In genomic region chr14:102333795-102334415, GRCh38 we compare ENCODE assay signal across 25 cellular contexts.
"Had no signal": no experiment of that assay in that cellular context is flagged by ENCODE, and none has a peak within 500 bp of the region (broad histone marks: within the 10 kb centered on the region; RNA-seq: fewer than 3 reads in every experiment).

No MANE protein-coding gene starts in this region.

- H3K4me3 Mint-ChIP-seq: activated CD4-positive, alpha-beta memory T cell treated with anti-CD3 and anti-CD28 coated beads for 36 hours; activated naive CD4-positive, alpha-beta T cell treated with anti-CD3 and anti-CD28 coated beads, Interleukin-2, amount 10 ng/mL, durations not matched to agents 7 days and 5 days; activated naive CD8-positive, alpha-beta T cell treated with anti-CD3 and anti-CD28 coated beads, Interleukin-2, amount 50 U/mL, for 24 hours; activated T-cell treated with anti-CD3 and anti-CD28 coated beads, Interleukin-2, amount 50 U/mL, for 4 hours; brain; naive thymus-derived CD4-positive, alpha-beta T cell; neural progenitor cell; stimulated activated memory B cell treated with anti-CD40 and anti-IgM and Interleukin-4, amounts not matched to agents 10 μg/mL and 1 μg/mL and 100 μg/mL, for 72 hours; T-helper 1 cell treated with Interleukin-12 subunit alpha and Interleukin-12 subunit beta and Interleukin-4 antibody, amounts not matched to agents 30 μg/mL and 1 μg/mL, for 36 hours had no signal

- H3K27me3 Mint-ChIP-seq: activated CD4-positive, alpha-beta memory T cell treated with anti-CD3 and anti-CD28 coated beads for 36 hours; activated naive CD4-positive, alpha-beta T cell treated with anti-CD3 and anti-CD28 coated beads, Interleukin-2, amount 10 ng/mL, durations not matched to agents 7 days and 5 days; activated naive CD8-positive, alpha-beta T cell treated with anti-CD3 and anti-CD28 coated beads, Interleukin-2, amount 50 U/mL, for 24 hours; brain; naive thymus-derived CD4-positive, alpha-beta T cell; stimulated activated memory B cell treated with anti-CD40 and anti-IgM and Interleukin-4, amounts not matched to agents 10 μg/mL and 1 μg/mL and 100 μg/mL, for 72 hours had no signal

- H3K27ac Mint-ChIP-seq: activated CD4-positive, alpha-beta memory T cell treated with anti-CD3 and anti-CD28 coated beads for 36 hours; activated naive CD4-positive, alpha-beta T cell treated with anti-CD3 and anti-CD28 coated beads, Interleukin-2, amount 10 ng/mL, durations not matched to agents 7 days and 5 days; activated naive CD8-positive, alpha-beta T cell treated with anti-CD3 and anti-CD28 coated beads, Interleukin-2, amount 50 U/mL, for 24 hours; neural progenitor cell; stimulated activated memory B cell treated with anti-CD40 and anti-IgM and Interleukin-4, amounts not matched to agents 10 μg/mL and 1 μg/mL and 100 μg/mL, for 72 hours; T-helper 1 cell treated with Interleukin-12 subunit alpha and Interleukin-12 subunit beta and Interleukin-4 antibody, amounts not matched to agents 30 μg/mL and 1 μg/mL, for 36 hours had no signal

- ATAC-seq: activated naive CD8-positive, alpha-beta T cell treated with anti-CD3 and anti-CD28 coated beads, Interleukin-2, amount 50 U/mL, for 24 hours; activated T-cell treated with anti-CD3 and anti-CD28 coated beads, Interleukin-2, amount 50 U/mL, for 4 hours; naive thymus-derived CD4-positive, alpha-beta T cell; pancreas; sciatic nerve; stimulated activated memory B cell treated with anti-CD40 and anti-IgM and Interleukin-4, amounts not matched to agents 10 μg/mL and 1 μg/mL and 100 μg/mL, for 72 hours had no signal

- H3K9ac ChIP-seq: neural progenitor cell had no signal

- H3K27ac ChIP-seq: colonic mucosa, esophagus squamous epithelium, neural progenitor cell, pancreas, testis, VCaP had no signal

- H3K9me3 Mint-ChIP-seq: activated CD4-positive, alpha-beta memory T cell treated with anti-CD3 and anti-CD28 coated beads for 36 hours; activated naive CD4-positive, alpha-beta T cell treated with anti-CD3 and anti-CD28 coated beads, Interleukin-2, amount 10 ng/mL, durations not matched to agents 7 days and 5 days; activated naive CD8-positive, alpha-beta T cell treated with anti-CD3 and anti-CD28 coated beads, Interleukin-2, amount 50 U/mL, for 24 hours; activated T-cell treated with anti-CD3 and anti-CD28 coated beads, Interleukin-2, amount 50 U/mL, for 4 hours; brain; naive thymus-derived CD4-positive, alpha-beta T cell; neural progenitor cell; stimulated activated memory B cell treated with anti-CD40 and anti-IgM and Interleukin-4, amounts not matched to agents 10 μg/mL and 1 μg/mL and 100 μg/mL, for 72 hours; T-helper 1 cell treated with Interleukin-12 subunit alpha and Interleukin-12 subunit beta and Interleukin-4 antibody, amounts not matched to agents 30 μg/mL and 1 μg/mL, for 36 hours had no signal

- H3K4me1 ChIP-seq: colonic mucosa, neural progenitor cell, pancreas, upper lobe of left lung had no signal

- H3K4me3 ChIP-seq: colonic mucosa, esophagus squamous epithelium, neural progenitor cell, pancreas, smooth muscle cell, testis, upper lobe of left lung had no signal

- DNase-seq: activated CD4-positive, alpha-beta memory T cell treated with anti-CD3 and anti-CD28 coated beads for 36 hours; activated CD8-positive, alpha-beta memory T cell treated with anti-CD3 and anti-CD28 coated beads, Interleukin-2, amount 50 U/mL, for 4 hours; activated effector memory CD4-positive, alpha-beta T cell treated with Interleukin-2 at 50 U/mL for 16 hours; activated naive CD4-positive, alpha-beta T cell treated with anti-CD3 and anti-CD28 coated beads, Interleukin-2, amount 10 ng/mL, durations not matched to agents 7 days and 5 days; activated naive CD8-positive, alpha-beta T cell treated with anti-CD3 and anti-CD28 coated beads, Interleukin-2, amount 50 U/mL, for 24 hours; activated T-cell treated with anti-CD3 and anti-CD28 coated beads, Interleukin-2, amount 50 U/mL, for 4 hours; anterior cingulate cortex; central memory CD4-positive, alpha-beta T cell; colonic mucosa; effector CD4-positive, alpha-beta T cell; esophagus squamous epithelium; mesendoderm; naive thymus-derived CD4-positive, alpha-beta T cell; stimulated activated CD4-positive, alpha-beta T cell treated with anti-CD3 and anti-CD28 coated beads, Interleukin-4, amount 100 ng/mL, for 24 hours; testis; upper lobe of left lung had no signal

- H3K4me1 Mint-ChIP-seq: activated naive CD8-positive, alpha-beta T cell treated with anti-CD3 and anti-CD28 coated beads, Interleukin-2, amount 50 U/mL, for 24 hours; brain; neural progenitor cell had no signal

- H3K9me3 ChIP-seq: colonic mucosa, esophagus squamous epithelium, pancreas, testis, upper lobe of left lung had no signal

- H3K36me3 ChIP-seq: colonic mucosa, neural progenitor cell had no signal

- FAIRE-seq: endothelial cell of umbilical vein, pancreas had no signal
